In the genomic region with DNA sequence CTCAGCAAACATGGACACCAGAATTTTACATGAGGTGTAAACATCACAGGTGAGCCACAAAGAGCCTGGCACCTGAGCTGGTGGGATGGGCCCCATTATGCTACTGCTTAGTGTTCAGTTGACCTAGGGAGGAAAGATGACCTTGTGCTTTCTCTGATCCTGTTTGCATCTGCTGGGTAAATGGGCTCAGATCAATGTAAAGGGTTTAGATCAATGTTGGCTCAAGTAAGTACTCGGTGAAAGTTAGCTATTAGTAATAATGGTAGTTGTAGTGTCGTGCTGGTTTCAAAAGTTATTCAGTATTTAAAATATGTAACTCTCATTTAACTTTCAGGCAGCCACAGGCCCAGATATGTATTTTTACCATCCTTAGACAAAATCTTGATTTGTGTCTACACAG, we compare ENCODE assay signal across 11 cellular contexts. TPM values are rescaled to one million over a fixed set of nuclear protein-coding genes. Genes with fewer than 3 reads are reported as not detected.
DNase-seq lines count a peak whose midpoint lies in the region; ATAC-seq and TF ChIP-seq lines count a peak whose summit lies in the region.
"Had no signal": no experiment of that assay in that cellular context is flagged by ENCODE, and none has a peak within 500 bp of the region (broad histone marks: within the 10 kb centered on the region; RNA-seq: fewer than 3 reads in every experiment).

No MANE protein-coding gene starts in this region.

- H3K9me3 ChIP-seq in CD8-positive, alpha-beta T cell (ENCODE audit: low read length), result no peaks in the 10 kb centered on the region
- H3K9me3 ChIP-seq in OCI-LY1 (ENCODE audit: low read length) (no peaks in the 10 kb centered on the region), MG63 (no peaks in the 10 kb centered on the region; the same call in 1 of the 2 replicates), heart left ventricle (peaks cover 0 to 6% (median 2%) of the 10 kb centered on the region in 12 donors)

- no peak for ATAC-seq in CD8-positive, alpha-beta T cell
- ATAC-seq in GM18873 (IDR thresholded peaks at IDR 0.05; ENCODE audit: low FRiP score, unreplicated experiment), result peak; percentile 64
- ATAC-seq in HG02678 (IDR thresholded peaks at IDR 0.05; ENCODE audit: unreplicated experiment), result peak; percentile 53
- no peak for ATAC-seq in heart left ventricle
- no peak for ATAC-seq in SK-N-SH treated with all-trans-retinoic acid at 6 μM for 48 hours
- ATAC-seq: GM23338 had no signal

- H3K4me3 ChIP-seq in CD8-positive, alpha-beta T cell (ENCODE audit: low read depth, low read length), result no peak overlapping the region
- no peak overlapping the region for H3K4me3 ChIP-seq in OCI-LY1 (ENCODE audit: low read depth, low read length, poor library complexity, severe bottlenecking)
- no peak overlapping the region for H3K4me3 ChIP-seq in MG63
- H3K4me3 ChIP-seq in heart left ventricle, result no peak overlapping the region
- H3K4me3 ChIP-seq: GM23338 had no signal

- no peaks in the 10 kb centered on the region for H4K20me1 ChIP-seq in OCI-LY1 (ENCODE audit: insufficient read depth, low read length)

- peaks cover 3% of the 10 kb centered on the region for H3K9me3 Mint-ChIP-seq in CD8-positive, alpha-beta T cell

- no peak overlapping the region for H2AFZ ChIP-seq in OCI-LY1 (ENCODE audit: low read length)
- H2AFZ ChIP-seq: GM23338 had no signal

- H3K9me2 ChIP-seq in OCI-LY1 (ENCODE audit: low read depth, low read length), result no peaks in the 10 kb centered on the region

- TF ChIP-seq CTCF in CD8-positive, alpha-beta T cell (IDR thresholded peaks at IDR 0.05), result no peak
- TF ChIP-seq CTCF in OCI-LY1 (IDR thresholded peaks at IDR 0.05; ENCODE audit: low read length), result no peak
- TF ChIP-seq CTCF in heart left ventricle (IDR thresholded peaks at IDR 0.05), result no peak

- CTCF ChIA-PET in CD8-positive, alpha-beta T cell (lab: Charles Lee), result interaction anchor here (1.3 kb wide), 1 partner anchor 15 kb away, joined by 3 read pairs; no protein-coding TSS in a partner anchor

- no peak overlapping the region for H3K27ac ChIP-seq in CD8-positive, alpha-beta T cell (ENCODE audit: low read depth, low read length)
- H3K27ac ChIP-seq in OCI-LY1 (ENCODE audit: low read depth, low read length, poor library complexity, severe bottlenecking) (peak overlapping the region; percentile 87), heart left ventricle (peak overlapping the region in 1 of 12 donors; percentile 52)

- 0 out of 2 replicates have a peak, but pooled peaks cover 5% of the 10 kb centered on the region for H3F3A ChIP-seq in OCI-LY1 (ENCODE audit: insufficient read depth, low read length)

- WGBS in heart left ventricle, 4 donors, result 92 to 96% (median 94%) methylated on average over 2 of the region's 2 CpGs

- H3K9ac ChIP-seq in OCI-LY1 (ENCODE audit: low read length), result peak overlapping the region; percentile 33; the same call in 1 of the 2 replicates

- POLR2A ChIA-PET in CD8-positive, alpha-beta T cell (lab: Charles Lee), result no interaction called here

- peaks cover 23% of the 10 kb centered on the region for H3K4me1 Mint-ChIP-seq in CD8-positive, alpha-beta T cell (ENCODE audit: low read depth)
- H3K4me1 Mint-ChIP-seq: nephron had no signal

- no peaks in the 10 kb centered on the region for H3K27me3 ChIP-seq in CD8-positive, alpha-beta T cell (ENCODE audit: insufficient read depth, low read length)
- no peaks in the 10 kb centered on the region for H3K27me3 ChIP-seq in OCI-LY1 (ENCODE audit: insufficient read depth, low read length)
- H3K27me3 ChIP-seq in MG63, result no peaks in the 10 kb centered on the region
- H3K27me3 ChIP-seq in heart left ventricle, result no peaks in the 10 kb centered on the region

- no peaks in the 10 kb centered on the region for H3K4me1 ChIP-seq in CD8-positive, alpha-beta T cell (ENCODE audit: insufficient read depth, low read length)
- peaks cover 48% of the 10 kb centered on the region for H3K4me1 ChIP-seq in OCI-LY1 (ENCODE audit: insufficient read depth, low read length, severe bottlenecking)
- H3K4me1 ChIP-seq in heart left ventricle, result peaks cover 0 to 32% (median 4%) of the 10 kb centered on the region in 12 donors

- no peak for DNase-seq in CD8-positive, alpha-beta T cell
- DNase-seq in NCI-H82 (lab: John Stamatoyannopoulos, UW) (no peak), MG63 (no peak), heart left ventricle (no peak)
- DNase-seq: activated T-cell treated with anti-CD3 and anti-CD28 coated beads, Interleukin-2, amount 50 U/mL, for 4 hours had no signal

- peak overlapping the region; percentile 42 for H3K4me2 ChIP-seq in OCI-LY1 (ENCODE audit: low read length)
- H3K4me2 ChIP-seq: GM23338 had no signal

- no peaks in the 10 kb centered on the region for H3K27me3 Mint-ChIP-seq in CD8-positive, alpha-beta T cell (ENCODE audit: low read depth)

- no peak for TF ChIP-seq POLR2A in heart left ventricle (IDR thresholded peaks at IDR 0.05)

- peak overlapping the region; percentile 81 for H3K27ac Mint-ChIP-seq in CD8-positive, alpha-beta T cell
- H3K27ac Mint-ChIP-seq: GM23338 had no signal

- intact Hi-C loops in CD8-positive, alpha-beta T cell (cut with DNase I, micrococcal nuclease), result no loop called here
- intact Hi-C loops in heart left ventricle (cut with DNase I), result loop anchor here in 1 of 10 donors (10.0 kb wide), 1 partner anchor 50 kb away; no protein-coding TSS in a partner anchor

- H3K36me3 Mint-ChIP-seq in CD8-positive, alpha-beta T cell, result peaks cover 29% of the 10 kb centered on the region

- H3K36me3 ChIP-seq in CD8-positive, alpha-beta T cell (ENCODE audit: insufficient read depth, low read length), result no peaks in the 10 kb centered on the region
- H3K36me3 ChIP-seq in OCI-LY1 (ENCODE audit: insufficient read depth, low read length) (peaks cover 88% of the 10 kb centered on the region), MG63 (no peaks in the 10 kb centered on the region), heart left ventricle (peaks cover 0 to 18% (median 0%) of the 10 kb centered on the region in 9 donors)

- 0 out of 2 replicates have a peak, but pooled peaks cover 7% of the 10 kb centered on the region for H3K79me2 ChIP-seq in OCI-LY1 (ENCODE audit: insufficient read depth, low read length)

- H3K4me3 Mint-ChIP-seq in CD8-positive, alpha-beta T cell, result no peak overlapping the region
- H3K4me3 Mint-ChIP-seq: activated T-cell treated with anti-CD3 and anti-CD28 coated beads, Interleukin-2, amount 50 U/mL, for 4 hours; GM23338; nephron had no signal

TF ChIP-seq in SK-N-SH treated with all-trans-retinoic acid at 6 μM for 48 hours, 23 proteins besides CTCF, POLR2A, EP300 and RAD21:
- no peak for TF ChIP-seq ZNF8 (CRISPR knock-in tag; IDR thresholded peaks at IDR 0.05)
- TF ChIP-seq ZC3H10 (CRISPR knock-in tag; IDR thresholded peaks at IDR 0.05), result no peak
- no peak for TF ChIP-seq ZNF565 (CRISPR knock-in tag; conservative IDR thresholded peaks at IDR 0.05; ENCODE audit: low read depth)

RNA-seq across cellular contexts. Expression of a gene that starts 19.8 kb away (rescaled TPM):
- 10 to 100 TPM; 28.9 to 34.3 TPM for total RNA-seq in CD8-positive, alpha-beta T cell
- total RNA-seq in MG63 (2014; rRNA removed; shearing (Covaris generic); ENCODE audit: low replicate concordance), result 7.1 and 7.6 TPM in 2 replicates
- 10 to 100 TPM in 1 of 9 donors, 1 to 10 TPM in 8; 2.1 to 15.6 (median 3.8) TPM for total RNA-seq in heart left ventricle
- 1 to 10 TPM; 8.0 to 8.7 TPM for polyA plus RNA-seq in heart left ventricle

RNA-seq across cellular contexts. Expression of a gene that starts 55.9 kb away (rescaled TPM):
- total RNA-seq in CD8-positive, alpha-beta T cell, result 1 to 10 TPM; 8.7 to 8.9 TPM
- 19.9 and 24.8 TPM in 2 replicates for total RNA-seq in MG63 (2014; rRNA removed; shearing (Covaris generic); ENCODE audit: low replicate concordance)
- 10 to 100 TPM; 15.3 to 33.4 (median 24.0) TPM for total RNA-seq in heart left ventricle
- polyA plus RNA-seq in heart left ventricle, result 1 to 10 TPM; 2.5 to 7.2 TPM

Comparison
In these comparisons a context has a peak if more than half of its experiments do, and no peak if none do; other contexts are left out.
1. ATAC-seq: peak in GM18873 (single experiment) and HG02678 (single experiment); none in CD8-positive, alpha-beta T cell (single experiment), heart left ventricle (0 of 4) and SK-N-SH treated with all-trans-retinoic acid at 6 μM for 48 hours (single experiment).